24 cellular contexts compared by ENCODE assay signal in the genomic region with DNA sequence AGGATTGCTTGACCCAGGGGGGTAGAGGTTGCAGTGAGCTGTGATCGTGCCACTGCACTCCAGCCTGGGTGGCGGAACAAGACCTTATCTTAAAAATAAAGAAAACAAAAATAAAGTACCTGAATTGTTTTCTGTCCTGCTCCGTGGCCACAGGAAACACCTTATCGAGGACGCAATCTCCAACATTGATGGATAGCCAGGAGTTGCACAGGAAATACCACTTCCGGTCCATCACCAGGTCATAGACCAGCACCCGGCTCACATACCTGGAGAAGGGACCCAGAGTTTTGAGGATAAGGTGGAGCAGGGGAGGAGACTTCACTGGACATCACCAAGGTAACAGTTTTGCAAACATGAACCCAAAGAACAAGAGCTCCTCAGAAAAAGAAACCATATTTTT. TPM values are rescaled to one million over a fixed set of nuclear protein-coding genes. Genes with fewer than 3 reads are reported as not detected.
A peak's percentile ranks its signal among the peaks of the same experiment; 100 is the strongest.
DNase-seq lines count a peak whose midpoint lies in the region; ATAC-seq and TF ChIP-seq lines count a peak whose summit lies in the region.
"Had no signal": no experiment of that assay in that cellular context is flagged by ENCODE, and none has a peak within 500 bp of the region (broad histone marks: within the 10 kb centered on the region; RNA-seq: fewer than 3 reads in every experiment).

No MANE protein-coding gene starts in this region.

- TF ChIP-seq CTCF in mammary epithelial cell (conservative IDR thresholded peaks at IDR 0.05 in 1 of 2, IDR thresholded peaks at IDR 0.05 in 1 of 2; ENCODE audit: extremely low read depth in 1 of 2, insufficient read depth in 1 of 2, low read depth in 1 of 2, low read length in 2 of 2) (no peak), MCF 10A (IDR thresholded peaks at IDR 0.05; ENCODE audit: unreplicated experiment) (no peak), Calu3 (IDR thresholded peaks at IDR 0.05; ENCODE audit: unreplicated experiment) (no peak), progenitor cell of endocrine pancreas (IDR thresholded peaks at IDR 0.05; ENCODE audit: unreplicated experiment) (no peak)

- no peak overlapping the region for H3K27ac Mint-ChIP-seq in MCF 10A (ENCODE audit: low read depth, unreplicated experiment)
- H3K27ac Mint-ChIP-seq in Calu3 (ENCODE audit: unreplicated experiment), result no peak overlapping the region
- peak overlapping the region; percentile 41 for H3K27ac Mint-ChIP-seq in progenitor cell of endocrine pancreas
- H3K27ac Mint-ChIP-seq: B cell; CD4-positive, alpha-beta T cell; CD8-positive, alpha-beta T cell had no signal

- 5% methylated on average over 7 of the region's 7 CpGs for WGBS in mammary epithelial cell (ENCODE audit: low coverage, missing lambda C conversion rate)

- peak overlapping the region; percentile 20 for H3K4me2 ChIP-seq in mammary epithelial cell (ENCODE audit: insufficient read depth, low read depth, low read length)
- H3K4me2 ChIP-seq: A549; BLaER1 treated with 17β-estradiol and CSF1 and Interleukin-3, amounts not matched to agents 10 nM and 100 nM had no signal

- H3K36me3 Mint-ChIP-seq in MCF 10A (ENCODE audit: insufficient read depth, unreplicated experiment) (peaks cover 7% of the 10 kb centered on the region), Calu3 (ENCODE audit: insufficient read depth, unreplicated experiment) (peaks cover 6% of the 10 kb centered on the region), progenitor cell of endocrine pancreas (ENCODE audit: insufficient read depth) (no peaks in the 10 kb centered on the region)
- H3K36me3 Mint-ChIP-seq: CD8-positive, alpha-beta T cell had no signal

- CTCF ChIA-PET in mammary epithelial cell (lab: Charles Lee; ENCODE audit: low non-redundant PET), result no interaction called here
- CTCF ChIA-PET in MCF 10A (lab: Yijun Ruan, JAX), result interaction anchor here (0.6 to 1.2 kb wide), 3 partner anchors 10 to 586 kb away, joined by 3 read pairs; no protein-coding TSS in a partner anchor
- CTCF ChIA-PET in Calu3 (lab: Charles Lee), result interaction anchor here (0.9 kb wide), 1 partner anchor 39 kb away, joined by 6 read pairs; no protein-coding TSS in a partner anchor

- dilution Hi-C loops in mammary epithelial cell (cut with HindIII; ENCODE audit: low sequenced_read_pairs), result no loop called here

- no peaks in the 10 kb centered on the region for H3K79me2 ChIP-seq in mammary epithelial cell (ENCODE audit: insufficient read depth, low read length)

- no peaks in the 10 kb centered on the region for H3K9me3 ChIP-seq in mammary epithelial cell (replicated peaks; ENCODE audit: insufficient read depth, low read length)
- H3K9me3 ChIP-seq: A549; BLaER1 treated with 17β-estradiol and CSF1 and Interleukin-3, amounts not matched to agents 10 nM and 100 nM; Caco-2 had no signal

- H3K36me3 ChIP-seq in mammary epithelial cell (ENCODE audit: insufficient read depth, low read length), result no peaks in the 10 kb centered on the region
- H3K36me3 ChIP-seq: BLaER1 treated with 17β-estradiol and CSF1 and Interleukin-3, amounts not matched to agents 10 nM and 100 nM had no signal

- in situ Hi-C loops in mammary epithelial cell (cut with MboI; ENCODE audit: low sequenced_read_pairs in 2 of 2), result no loop called here

- H3K4me3 ChIP-seq in mammary epithelial cell (replicated peaks in 1 of 3; ENCODE audit: insufficient read depth in 1 of 3, low read depth in 2 of 3, low read length in 3 of 3), result no peak overlapping the region
- H3K4me3 ChIP-seq: A549; BLaER1 treated with 17β-estradiol and CSF1 and Interleukin-3, amounts not matched to agents 10 nM and 100 nM; GM12878 had no signal

- no peak overlapping the region for H3K27ac ChIP-seq in mammary epithelial cell (ENCODE audit: insufficient read depth, low read depth, low read length)
- H3K27ac ChIP-seq: 22Rv1; A549; BLaER1 treated with 17β-estradiol and CSF1 and Interleukin-3, amounts not matched to agents 10 nM and 100 nM; C4-2B had no signal

- no peak for DNase-seq in mammary epithelial cell
- no peak for DNase-seq in MCF 10A (ENCODE audit: unreplicated experiment)
- DNase-seq in Calu3, result peak; percentile 36
- DNase-seq in NCI-H226, result peak; percentile 3
- no peak for DNase-seq in progenitor cell of endocrine pancreas (ENCODE audit: low spot score, unreplicated experiment)
- DNase-seq: AML-193; Caco-2; CD4-positive, alpha-beta T cell; CD8-positive, alpha-beta T cell; DMS 273 treated with DMSO at 0.1 percent for 48 hours; DMS153; DMS53; DMS79; DND-41; EL; GDM1 had no signal

- no peak overlapping the region for H3K9ac ChIP-seq in mammary epithelial cell (ENCODE audit: insufficient read depth, low read length)
- H3K9ac ChIP-seq: BLaER1 treated with 17β-estradiol and CSF1 and Interleukin-3, amounts not matched to agents 10 nM and 100 nM had no signal

- peaks cover 8% of the 10 kb centered on the region for H3K4me1 ChIP-seq in mammary epithelial cell (ENCODE audit: insufficient read depth, low read length)
- H3K4me1 ChIP-seq: A549; BLaER1 treated with 17β-estradiol and CSF1 and Interleukin-3, amounts not matched to agents 10 nM and 100 nM; Caco-2 had no signal

- ATAC-seq in SK-N-SH treated with all-trans-retinoic acid at 6 μM for 48 hours (no peak), HG03280 (IDR thresholded peaks at IDR 0.05; ENCODE audit: unreplicated experiment) (no peak)
- ATAC-seq: A549; CD8-positive, alpha-beta T cell; GM12878 had no signal

- H4K20me1 ChIP-seq in mammary epithelial cell (ENCODE audit: insufficient read depth, low read length), result no peaks in the 10 kb centered on the region
- H4K20me1 ChIP-seq: BLaER1 treated with 17β-estradiol and CSF1 and Interleukin-3, amounts not matched to agents 10 nM and 100 nM had no signal

- H3K27me3 Mint-ChIP-seq in MCF 10A (ENCODE audit: insufficient read depth, unreplicated experiment) (no peaks in the 10 kb centered on the region), Calu3 (ENCODE audit: unreplicated experiment) (no peaks in the 10 kb centered on the region), progenitor cell of endocrine pancreas (no peaks in the 10 kb centered on the region)

- no peak overlapping the region for H3K4me3 Mint-ChIP-seq in MCF 10A (ENCODE audit: unreplicated experiment)
- no peak overlapping the region for H3K4me3 Mint-ChIP-seq in Calu3 (ENCODE audit: low read depth, unreplicated experiment)
- H3K4me3 Mint-ChIP-seq in progenitor cell of endocrine pancreas (ENCODE audit: low read depth), result no peak overlapping the region
- H3K4me3 Mint-ChIP-seq: B cell; CD4-positive, alpha-beta T cell; CD8-positive, alpha-beta T cell had no signal

- H3K4me1 Mint-ChIP-seq in MCF 10A (ENCODE audit: insufficient read depth, unreplicated experiment) (no peaks in the 10 kb centered on the region), Calu3 (ENCODE audit: low read depth, unreplicated experiment) (peaks cover 16% of the 10 kb centered on the region), progenitor cell of endocrine pancreas (ENCODE audit: low read depth) (no peaks in the 10 kb centered on the region)
- H3K4me1 Mint-ChIP-seq: B cell had no signal

- POLR2A ChIA-PET in MCF 10A (lab: Yijun Ruan, JAX), result no interaction called here

- H3K27me3 ChIP-seq in mammary epithelial cell (ENCODE audit: insufficient read depth, low read length), result no peaks in the 10 kb centered on the region
- H3K27me3 ChIP-seq: BLaER1 treated with 17β-estradiol and CSF1 and Interleukin-3, amounts not matched to agents 10 nM and 100 nM had no signal

- H3K9me3 Mint-ChIP-seq in MCF 10A (ENCODE audit: unreplicated experiment), result no peaks in the 10 kb centered on the region
- no peaks in the 10 kb centered on the region for H3K9me3 Mint-ChIP-seq in Calu3 (ENCODE audit: low read depth, unreplicated experiment)
- no peaks in the 10 kb centered on the region for H3K9me3 Mint-ChIP-seq in progenitor cell of endocrine pancreas (ENCODE audit: low read depth)
- H3K9me3 Mint-ChIP-seq: CD4-positive, alpha-beta T cell; CD8-positive, alpha-beta T cell had no signal

- intact Hi-C loops in mammary epithelial cell (cut with micrococcal nuclease), result no loop called here
- intact Hi-C loops in MCF 10A (cut with micrococcal nuclease), result no loop called here
- intact Hi-C loops in Calu3 (cut with micrococcal nuclease; ENCODE audit: unreplicated experiment), result no loop called here

- BruUV-seq in mammary epithelial cell (replicated peaks; lab: Mats Ljungman, UMichigan) (no TSS peak), MCF 10A (replicated peaks; lab: Mats Ljungman, UMichigan) (no TSS peak), Calu3 (replicated peaks; lab: Mats Ljungman, UMichigan) (no TSS peak)

- H2AFZ ChIP-seq in mammary epithelial cell (ENCODE audit: low read depth, low read length), result peak overlapping the region; percentile 43

TF ChIP-seq in SK-N-SH treated with all-trans-retinoic acid at 6 μM for 48 hours, 23 proteins besides CTCF, POLR2A, EP300 and RAD21:
- TF ChIP-seq ZNF70 (CRISPR knock-in tag; IDR thresholded peaks at IDR 0.05), result no peak
- TF ChIP-seq OSR1 (CRISPR knock-in tag; IDR thresholded peaks at IDR 0.05), result no peak
- TF ChIP-seq RARB (CRISPR knock-in tag; IDR thresholded peaks at IDR 0.05), result no peak

RNA-seq across cellular contexts. Expression of gene GCSH, which starts 55.5 kb away (rescaled TPM):
- total RNA-seq in mammary epithelial cell, result 10 to 100 TPM; 27.5 to 41.9 TPM
- polyA plus RNA-seq in mammary epithelial cell, result 28.3 TPM
- 14.7 TPM for polyA minus RNA-seq in mammary epithelial cell
- total RNA-seq in MCF 10A (2022), result 68.4 and 70.8 TPM in 2 replicates
- total RNA-seq in Calu3 (2022), result 85.2 and 109 TPM in 2 replicates
- 57.0 and 58.9 TPM in 2 replicates for total RNA-seq in progenitor cell of endocrine pancreas

Comparison
In these comparisons a context has a peak if more than half of its experiments do, and no peak if none do; other contexts are left out.
1. DNase-seq: peak in Calu3 (single experiment) and NCI-H226 (single experiment); none in mammary epithelial cell (single experiment), MCF 10A (single experiment) and progenitor cell of endocrine pancreas (single experiment).